In the genomic region with DNA sequence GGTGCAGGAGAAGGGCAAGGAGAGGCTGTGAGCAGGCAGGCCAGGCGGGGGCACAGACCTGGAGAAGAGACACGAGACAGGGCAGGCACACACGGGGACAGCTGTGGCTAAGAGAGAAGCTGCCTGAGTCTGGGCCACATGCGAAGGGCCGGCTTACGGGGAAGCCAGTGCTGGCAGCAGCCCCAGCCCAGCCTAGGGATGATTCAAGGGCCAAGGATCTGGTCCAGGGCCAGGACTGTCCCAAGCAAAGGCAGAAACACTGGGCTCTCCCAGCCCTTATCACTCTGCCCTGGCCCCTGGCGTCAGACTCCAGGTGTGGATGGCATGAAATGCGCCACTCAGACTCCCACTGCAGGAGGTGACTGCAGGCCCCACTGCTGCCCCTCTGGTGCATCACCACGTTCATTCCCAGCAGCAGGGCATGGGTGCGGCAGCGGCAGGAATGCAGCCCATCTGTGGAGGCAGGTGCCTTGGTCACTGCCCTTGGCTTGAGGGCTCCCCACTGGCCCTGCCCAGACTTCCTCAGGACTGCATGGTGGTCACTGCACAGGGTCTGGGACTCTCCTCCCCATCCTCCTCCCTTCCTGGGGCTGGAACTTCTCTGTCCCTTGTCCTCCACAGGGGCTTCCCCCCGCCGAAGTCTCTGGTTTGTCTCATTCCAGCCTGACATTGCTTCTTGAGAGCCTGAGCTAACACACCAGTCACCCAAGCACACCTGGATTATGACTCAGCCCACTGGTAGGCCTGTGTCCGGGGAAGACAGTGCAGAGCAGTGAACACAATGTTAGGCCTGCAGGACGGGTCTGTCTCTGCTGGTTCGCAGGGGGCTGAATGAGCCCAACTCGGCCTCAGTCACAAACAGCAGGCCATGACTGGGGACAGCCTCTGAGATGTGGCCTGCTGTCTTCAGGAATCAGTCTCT, we compare ENCODE assay signal across 9 cellular contexts.
DNase-seq lines count a peak whose midpoint lies in the region; ATAC-seq and TF ChIP-seq lines count a peak whose summit lies in the region.
"Had no signal": no experiment of that assay in that cellular context is flagged by ENCODE, and none has a peak within 500 bp of the region (broad histone marks: within the 10 kb centered on the region; RNA-seq: fewer than 3 reads in every experiment).

No MANE protein-coding gene starts in this region.

- POLR2A ChIA-PET in WTC11 (lab: Charles Lee) = no interaction called here

- TF ChIP-seq CTCF in nephron progenitor cell (IDR thresholded peaks at IDR 0.05) (no peak), WTC11 (IDR thresholded peaks at IDR 0.05) (no peak)

- DNase-seq in AG08395 (ENCODE audit: low spot score) (peak; percentile 88), M059J (ENCODE audit: low read depth) (peak; percentile 80), fibroblast of gingiva (ENCODE audit: low read depth) (peak; percentile 82), nephron progenitor cell (no peak), WTC11 (ENCODE audit: low spot score) (no peak), Kasumi-1 (lab: John Stamatoyannopoulos, UW) (no peak)
- DNase-seq in activated naive CD8-positive, alpha-beta T cell treated with anti-CD3 and anti-CD28 coated beads for 36 hours = no peak
- DNase-seq: NCI-H345 had no signal

- H3K36me3 Mint-ChIP-seq in nephron progenitor cell (ENCODE audit: low read depth) (peaks cover 17% of the 10 kb centered on the region), WTC11 (peaks cover 14% of the 10 kb centered on the region)
- peaks cover 9% of the 10 kb centered on the region for H3K36me3 Mint-ChIP-seq in activated naive CD8-positive, alpha-beta T cell treated with anti-CD3 and anti-CD28 coated beads for 36 hours

- H3K27me3 Mint-ChIP-seq in nephron progenitor cell (ENCODE audit: low read depth, poor library complexity) (peaks cover 2% of the 10 kb centered on the region), WTC11 (ENCODE audit: low read depth) (no peaks in the 10 kb centered on the region)
- H3K27me3 Mint-ChIP-seq in activated naive CD8-positive, alpha-beta T cell treated with anti-CD3 and anti-CD28 coated beads for 36 hours = no peaks in the 10 kb centered on the region

- CTCF ChIA-PET in WTC11 (lab: Charles Lee) = interaction anchor here (1.2 to 4.9 kb wide), 2 partner anchors 98 to 100 kb away, joined by 3 to 34 read pairs; no protein-coding TSS in a partner anchor

- H3K4me3 Mint-ChIP-seq in nephron progenitor cell = no peak overlapping the region
- no peak overlapping the region for H3K4me3 Mint-ChIP-seq in WTC11
- H3K4me3 Mint-ChIP-seq in activated naive CD8-positive, alpha-beta T cell treated with anti-CD3 and anti-CD28 coated beads for 36 hours = no peak overlapping the region

- H3K9me3 Mint-ChIP-seq in nephron progenitor cell (no peaks in the 10 kb centered on the region), WTC11 (no peaks in the 10 kb centered on the region)
- H3K9me3 Mint-ChIP-seq in activated naive CD8-positive, alpha-beta T cell treated with anti-CD3 and anti-CD28 coated beads for 36 hours = no peaks in the 10 kb centered on the region

- H3K27ac Mint-ChIP-seq in nephron progenitor cell (peak overlapping the region; percentile 42), WTC11 (no peak overlapping the region; the same call in 1 of the 2 replicates)
- no peak overlapping the region for H3K27ac Mint-ChIP-seq in activated naive CD8-positive, alpha-beta T cell treated with anti-CD3 and anti-CD28 coated beads for 36 hours

- peaks cover 20% of the 10 kb centered on the region for H3K4me1 Mint-ChIP-seq in nephron progenitor cell
- H3K4me1 Mint-ChIP-seq in WTC11 = peaks cover 10% of the 10 kb centered on the region
- peaks cover 11% of the 10 kb centered on the region for H3K4me1 Mint-ChIP-seq in activated naive CD8-positive, alpha-beta T cell treated with anti-CD3 and anti-CD28 coated beads for 36 hours

- ATAC-seq in WTC11 (no peak), HG02571 (IDR thresholded peaks at IDR 0.05; ENCODE audit: unreplicated experiment) (no peak)

TF ChIP-seq in WTC11, 78 proteins besides CTCF, POLR2A, EP300 and RAD21:
- TF ChIP-seq, protein P1, sequence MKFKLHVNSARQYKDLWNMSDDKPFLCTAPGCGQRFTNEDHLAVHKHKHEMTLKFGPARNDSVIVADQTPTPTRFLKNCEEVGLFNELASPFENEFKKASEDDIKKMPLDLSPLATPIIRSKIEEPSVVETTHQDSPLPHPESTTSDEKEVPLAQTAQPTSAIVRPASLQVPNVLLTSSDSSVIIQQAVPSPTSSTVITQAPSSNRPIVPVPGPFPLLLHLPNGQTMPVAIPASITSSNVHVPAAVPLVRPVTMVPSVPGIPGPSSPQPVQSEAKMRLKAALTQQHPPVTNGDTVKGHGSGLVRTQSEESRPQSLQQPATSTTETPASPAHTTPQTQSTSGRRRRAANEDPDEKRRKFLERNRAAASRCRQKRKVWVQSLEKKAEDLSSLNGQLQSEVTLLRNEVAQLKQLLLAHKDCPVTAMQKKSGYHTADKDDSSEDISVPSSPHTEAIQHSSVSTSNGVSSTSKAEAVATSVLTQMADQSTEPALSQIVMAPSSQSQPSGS (CRISPR knock-in tag; IDR thresholded peaks at IDR 0.05; ENCODE audit: borderline replicate concordance, low read depth) = no peak
- no peak for TF ChIP-seq SMAD3 (CRISPR knock-in tag; IDR thresholded peaks at IDR 0.05; ENCODE audit: borderline replicate concordance)

Comparison
In these comparisons a context has a peak if more than half of its experiments do, and no peak if none do; other contexts are left out.
1. DNase-seq: peak in AG08395 (single experiment), M059J (single experiment) and fibroblast of gingiva (single experiment); none in nephron progenitor cell (single experiment), WTC11 (single experiment), activated naive CD8-positive, alpha-beta T cell treated with anti-CD3 and anti-CD28 coated beads for 36 hours (single experiment) and Kasumi-1 (0 of 2).